ENCODE assay signal across 8 cellular contexts in the genomic region with DNA sequence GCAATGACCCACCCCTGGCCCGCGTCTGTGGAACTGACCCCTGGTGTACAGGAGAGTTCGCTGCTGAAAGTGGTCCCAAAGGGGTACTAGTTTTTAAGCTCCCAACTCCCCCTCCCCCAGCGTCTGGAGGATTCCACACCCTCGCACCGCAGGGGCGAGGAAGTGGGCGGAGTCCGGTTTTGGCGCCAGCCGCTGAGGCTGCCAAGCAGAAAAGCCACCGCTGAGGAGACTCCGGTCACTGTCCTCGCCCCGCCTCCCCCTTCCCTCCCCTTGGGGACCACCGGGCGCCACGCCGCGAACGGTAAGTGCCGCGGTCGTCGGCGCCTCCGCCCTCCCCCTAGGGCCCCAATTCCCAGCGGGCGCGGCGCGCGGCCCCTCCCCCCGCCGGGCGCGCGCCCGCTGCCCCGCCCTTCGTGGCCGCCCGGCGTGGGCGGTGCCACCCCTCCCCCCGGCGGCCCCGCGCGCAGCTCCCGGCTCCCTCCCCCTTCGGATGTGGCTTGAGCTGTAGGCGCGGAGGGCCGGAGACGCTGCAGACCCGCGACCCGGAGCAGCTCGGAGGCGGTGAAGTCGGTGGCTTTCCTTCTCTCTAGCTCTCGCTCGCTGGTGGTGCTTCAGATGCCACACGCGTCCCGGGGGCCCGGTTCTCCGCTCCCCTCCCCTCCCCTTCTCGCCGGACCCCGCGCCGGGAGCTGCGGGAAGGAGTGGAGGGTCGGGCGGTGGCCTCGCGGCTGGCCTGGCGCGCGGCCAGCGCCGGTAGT. TPM values are rescaled to one million over a fixed set of nuclear protein-coding genes. Genes with fewer than 3 reads are reported as not detected.
DNase-seq lines count a peak whose midpoint lies in the region; ATAC-seq and TF ChIP-seq lines count a peak whose summit lies in the region.

A gene (plus strand): TSS at position 485 of the 758 bp plus-strand sequence. CDS start 1,254 bp downstream, outside the sequence.

- peak within 1 kb of the TSS; percentile 100 for H3K27ac Mint-ChIP-seq in activated T-cell treated with anti-CD3 and anti-CD28 coated beads, Interleukin-2, amount 50 U/mL, for 24 hours

- in situ Hi-C loops in KBM-7 (cut with MboI; ENCODE audit: low pct_unique_long_range_greater_than_20kb, low sequenced_read_pairs) (no loop called here), Panc1 (cut with HindIII; ENCODE audit: low pct_unique_long_range_greater_than_20kb, low sequenced_read_pairs) (no loop called here)

- H3K4me3 ChIP-seq in Panc1 (ENCODE audit: low read depth in 2 of 2, low read length in 2 of 2) (peak within 1 kb of the TSS; percentile 97 to 98), muscle layer of colon (ENCODE audit: low read depth in 1 of 2, low read length in 2 of 2) (peak within 1 kb of the TSS; percentile 90 to 99)

- peaks cover 36% of the 10 kb centered on the region for H3K4me1 ChIP-seq in Panc1 (ENCODE audit: control insufficient read depth, insufficient read depth, low read length)
- H3K4me1 ChIP-seq in muscle layer of colon (ENCODE audit: insufficient read depth, low read length), result peaks cover 37% of the 10 kb centered on the region

- intact Hi-C loops in Panc1 (cut with micrococcal nuclease; ENCODE audit: unreplicated experiment), result loop anchor here (5.0 kb wide), 1 partner anchor 466 kb away; no protein-coding TSS in a partner anchor

- DNase-seq in DMS53 treated with DMSO at 0.1 percent for 48 hours (lab: John Stamatoyannopoulos, UW; ENCODE audit: unreplicated experiment) (peak; percentile 92), KBM-7 (peak; percentile 96), Panc1 (ENCODE audit: low read depth, low spot score) (no peak)
- DNase-seq in activated T-cell treated with anti-CD3 and anti-CD28 coated beads, Interleukin-2, amount 50 U/mL, for 24 hours, result peak; percentile 94
- DNase-seq in stimulated activated CD8-positive, alpha-beta memory T cell treated with anti-CD3 and anti-CD28 coated beads, Interleukin-7, amount 100 ng/mL, for 24 hours (ENCODE audit: low read depth), result peak; percentile 76

- H3K36me3 ChIP-seq in Panc1 (ENCODE audit: control insufficient read depth, insufficient read depth, low read length) (peaks cover 59% of the 10 kb centered on the region), muscle layer of colon (ENCODE audit: insufficient read depth, low read length) (peaks cover 14% of the 10 kb centered on the region)

- H3K4me3 Mint-ChIP-seq in activated T-cell treated with anti-CD3 and anti-CD28 coated beads, Interleukin-2, amount 50 U/mL, for 24 hours, result peak within 1 kb of the TSS; percentile 100

- H3K4me1 Mint-ChIP-seq in activated T-cell treated with anti-CD3 and anti-CD28 coated beads, Interleukin-2, amount 50 U/mL, for 24 hours (ENCODE audit: low read depth), result peaks cover 39% of the 10 kb centered on the region

- H3K9me3 ChIP-seq in Panc1 (ENCODE audit: control insufficient read depth, insufficient read depth, low read depth, low read length), result no peaks in the 10 kb centered on the region
- no peaks in the 10 kb centered on the region for H3K9me3 ChIP-seq in muscle layer of colon (ENCODE audit: low read length)

- H3K27ac ChIP-seq in Panc1 (ENCODE audit: low read length) (peak within 1 kb of the TSS; percentile 100), muscle layer of colon (ENCODE audit: low read depth, low read length) (peak within 1 kb of the TSS; percentile 100)

- H3K9ac ChIP-seq in muscle layer of colon (ENCODE audit: low read length), result peak within 1 kb of the TSS; percentile 100

- H3K27me3 ChIP-seq in Panc1 (ENCODE audit: control insufficient read depth, insufficient read depth, low read length) (no peaks in the 10 kb centered on the region), muscle layer of colon (ENCODE audit: control insufficient read depth in 1 of 2, insufficient read depth in 2 of 2, low read length in 2 of 2) (no peaks in the 10 kb centered on the region)

- TF ChIP-seq CTCF in Panc1 (IDR thresholded peaks at IDR 0.05), result no peak

- POLR2A ChIA-PET in Panc1 (lab: Charles Lee), result interaction anchor here (0.6 to 1.2 kb wide), 3 partner anchors 13 to 163 kb away, joined by 3 to 6 read pairs (median 3); no protein-coding TSS in a partner anchor

- H3K36me3 Mint-ChIP-seq in activated T-cell treated with anti-CD3 and anti-CD28 coated beads, Interleukin-2, amount 50 U/mL, for 24 hours (ENCODE audit: low read depth), result peaks cover 86% of the 10 kb centered on the region

- H3K27me3 Mint-ChIP-seq in activated T-cell treated with anti-CD3 and anti-CD28 coated beads, Interleukin-2, amount 50 U/mL, for 24 hours, result no peaks in the 10 kb centered on the region

- H3K9me3 Mint-ChIP-seq in activated T-cell treated with anti-CD3 and anti-CD28 coated beads, Interleukin-2, amount 50 U/mL, for 24 hours, result no peaks in the 10 kb centered on the region

- ATAC-seq in GM21717 (IDR thresholded peaks at IDR 0.05; ENCODE audit: unreplicated experiment) (peak; percentile 44), Panc1 (peak; percentile 74), esophagus mucosa (peak; percentile 75)

- CTCF ChIA-PET in Panc1 (lab: Charles Lee), result interaction anchor here (0.5 to 0.9 kb wide), 2 partner anchors 164 to 802 kb away, joined by 3 to 13 read pairs; no protein-coding TSS in a partner anchor

- BruUV-seq in Panc1 (replicated peaks; lab: Mats Ljungman, UMichigan), result no TSS peak

RNA-seq across cellular contexts. Expression of the gene that starts here (rescaled TPM):
- 308 TPM for total RNA-seq in Panc1 (2021; ENCODE audit: unreplicated experiment)
- 136 TPM for polyA plus RNA-seq in Panc1 (2012; ENCODE audit: insufficient read length)
- total RNA-seq in esophagus mucosa, result 61.4 TPM
